16 cellular contexts compared by ENCODE assay signal in genomic region chr14:90692061-90692460, GRCh38.
"Had no signal": no experiment of that assay in that cellular context is flagged by ENCODE, and none has a peak within 500 bp of the region (broad histone marks: within the 10 kb centered on the region; RNA-seq: fewer than 3 reads in every experiment).

No MANE protein-coding gene starts in this region.

- H3K9me3 ChIP-seq: body of pancreas, right atrium auricular region, testis had no signal

- H3K4me1 ChIP-seq: body of pancreas, foreskin keratinocyte, testis had no signal

- DNase-seq: activated CD8-positive, alpha-beta T cell treated with anti-CD3 and anti-CD28 coated beads for 36 hours; activated naive CD4-positive, alpha-beta T cell treated with Interleukin-2 at 50 U/mL for 16 hours; activated naive CD8-positive, alpha-beta T cell treated with anti-CD3 and anti-CD28 coated beads, Interleukin-2, amount 10 ng/mL, durations not matched to agents 7 days and 5 days; activated T-cell treated with anti-CD3 and anti-CD28 coated beads, Interleukin-2, amount 50 U/mL, for 24 hours; body of pancreas; caudate nucleus; erythroblast; foreskin keratinocyte; glutamatergic neuron; hypothalamus; nephron progenitor cell; occipital lobe; stimulated activated CD4-positive, alpha-beta T cell treated with anti-CD3 and anti-CD28 coated beads, Interleukin-4, amount 100 ng/mL, for 4 hours; testis had no signal

- H3K27me3 ChIP-seq: body of pancreas, foreskin keratinocyte, right atrium auricular region, testis had no signal

- H3K4me3 ChIP-seq: body of pancreas, right atrium auricular region, testis had no signal

- H3K36me3 ChIP-seq: right atrium auricular region had no signal

- ATAC-seq: activated CD8-positive, alpha-beta T cell treated with anti-CD3 and anti-CD28 coated beads for 36 hours; body of pancreas; foreskin keratinocyte; stimulated activated memory B cell treated with anti-CD40 and anti-IgM and Interleukin-4, amounts not matched to agents 10 μg/mL and 1 μg/mL and 100 μg/mL, for 72 hours had no signal

- H3K27ac ChIP-seq: body of pancreas, foreskin keratinocyte, right atrium auricular region, testis had no signal
